In the genomic region with DNA sequence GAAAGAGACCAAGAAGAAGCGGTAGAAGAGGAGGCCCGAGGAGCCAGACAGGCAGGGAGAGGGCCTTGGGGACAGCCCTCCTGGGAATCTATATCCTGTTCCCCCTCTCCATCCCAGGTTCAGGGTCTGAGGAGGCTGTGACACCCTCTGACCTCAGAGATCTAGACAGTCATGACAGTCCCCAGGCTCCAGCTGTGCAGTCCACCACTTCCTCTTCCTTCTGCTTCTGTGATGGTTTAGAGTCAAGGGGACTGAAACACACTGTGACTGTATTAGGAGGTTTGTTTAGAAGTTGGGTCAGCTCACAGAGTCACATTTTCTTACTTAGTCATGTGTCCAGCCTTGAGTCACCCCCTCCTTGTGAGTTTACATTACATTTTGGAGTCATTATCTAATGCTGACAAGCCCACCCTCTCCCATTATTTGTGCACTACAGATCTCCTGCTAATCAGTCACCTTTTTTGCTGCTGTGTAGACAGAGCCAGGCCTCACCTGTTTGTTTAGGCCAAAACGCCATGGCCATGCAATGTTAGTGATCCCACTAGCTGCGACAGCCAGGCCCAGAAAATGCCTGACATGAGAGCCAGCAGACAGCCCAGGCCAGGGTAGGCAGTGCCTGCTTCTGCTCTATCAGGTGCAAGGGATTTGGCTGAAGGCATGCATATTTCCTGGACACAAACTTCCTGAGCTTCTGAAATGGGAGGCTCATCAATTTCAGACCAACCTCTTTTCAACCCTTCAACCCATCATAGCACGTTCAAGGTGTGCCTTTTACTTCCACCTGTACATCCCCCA, we compare ENCODE assay signal across 8 cellular contexts. TPM values are rescaled to one million over a fixed set of nuclear protein-coding genes. Genes with fewer than 3 reads are reported as not detected.
DNase-seq lines count a peak whose midpoint lies in the region; ATAC-seq and TF ChIP-seq lines count a peak whose summit lies in the region.

No MANE protein-coding gene starts in this region.

- H3F3A ChIP-seq in GM23338 (replicated peaks; ENCODE audit: low read depth): no peaks in the 10 kb centered on the region

- H3K4me1 Mint-ChIP-seq in activated naive CD8-positive, alpha-beta T cell (ENCODE audit: low read depth): peaks cover 34% of the 10 kb centered on the region
- H3K4me1 Mint-ChIP-seq in GM23338: peaks cover 18% of the 10 kb centered on the region

- peaks cover 10% of the 10 kb centered on the region for H3K9me3 Mint-ChIP-seq in activated naive CD8-positive, alpha-beta T cell (ENCODE audit: low read depth)
- peaks cover 9% of the 10 kb centered on the region for H3K9me3 Mint-ChIP-seq in GM23338

- H3K36me3 Mint-ChIP-seq in activated naive CD8-positive, alpha-beta T cell: peaks cover 39% of the 10 kb centered on the region
- peaks cover 18% of the 10 kb centered on the region for H3K36me3 Mint-ChIP-seq in GM23338 (ENCODE audit: low read depth)

- H3K36me3 ChIP-seq in GM23338 (ENCODE audit: insufficient read depth): no peaks in the 10 kb centered on the region

- H3K27me3 ChIP-seq in GM23338 (ENCODE audit: insufficient read depth): no peaks in the 10 kb centered on the region

- H3K4me3 ChIP-seq in retinal pigment epithelial cell (ENCODE audit: low read length) (no peak overlapping the region), GM23338 (no peak overlapping the region)

- no peaks in the 10 kb centered on the region for H3K4me1 ChIP-seq in GM23338 (ENCODE audit: insufficient read depth)

- H3K79me2 ChIP-seq in GM23338 (replicated peaks; ENCODE audit: insufficient read depth): peaks cover 59% of the 10 kb centered on the region

- peak; percentile 60 for DNase-seq in EH (ENCODE audit: low read depth)
- DNase-seq in retinal pigment epithelial cell (ENCODE audit: low read depth): peak; percentile 51
- DNase-seq in NCI-H187 treated with DMSO at 0.1 percent for 48 hours (lab: John Stamatoyannopoulos, UW): no peak
- no peak for DNase-seq in NCI-H1694 (lab: John Stamatoyannopoulos, UW)
- DNase-seq in GM23338 (ENCODE audit: low spot score): no peak

- no peaks in the 10 kb centered on the region for H3K9me2 ChIP-seq in GM23338 (ENCODE audit: insufficient read depth)

- H4K20me1 ChIP-seq in GM23338 (replicated peaks; ENCODE audit: insufficient read depth): no peaks in the 10 kb centered on the region

- peak overlapping the region; percentile 28 for H3K27ac Mint-ChIP-seq in activated naive CD8-positive, alpha-beta T cell
- H3K27ac Mint-ChIP-seq in GM23338: no peak overlapping the region

- no peaks in the 10 kb centered on the region for H3K27me3 Mint-ChIP-seq in activated naive CD8-positive, alpha-beta T cell
- H3K27me3 Mint-ChIP-seq in GM23338 (ENCODE audit: insufficient read depth, low read depth, poor library complexity): peaks cover 5% of the 10 kb centered on the region

- ATAC-seq in GM19452 (IDR thresholded peaks at IDR 0.05; ENCODE audit: unreplicated experiment) (peak; percentile 100), HG03432 (IDR thresholded peaks at IDR 0.05; ENCODE audit: unreplicated experiment) (peak; percentile 99), GM23338 (no peak)

- TF ChIP-seq CTCF in retinal pigment epithelial cell (conservative IDR thresholded peaks at IDR 0.05; ENCODE audit: low read depth, low read length): no peak
- no peak for TF ChIP-seq CTCF in GM23338 (conservative IDR thresholded peaks at IDR 0.05; ENCODE audit: low read depth in 2 of 2)

- no peak overlapping the region for H3K27ac ChIP-seq in GM23338 (ENCODE audit: low read depth)

- no peak overlapping the region for H2AFZ ChIP-seq in GM23338

- H3K4me2 ChIP-seq in GM23338: no peak overlapping the region

- no peak overlapping the region for H3K4me3 Mint-ChIP-seq in activated naive CD8-positive, alpha-beta T cell
- no peak overlapping the region; the same call in 2 of the 3 replicates for H3K4me3 Mint-ChIP-seq in GM23338

TF ChIP-seq in GM23338, 12 proteins besides CTCF, POLR2A, EP300 and RAD21 (continues in another document):
- no peak for TF ChIP-seq POLR2AphosphoS5 (IDR thresholded peaks at IDR 0.05; ENCODE audit: low read depth)
- TF ChIP-seq EZH2 (IDR thresholded peaks at IDR 0.05; ENCODE audit: low read depth, unreplicated experiment): no peak
- no peak for TF ChIP-seq NANOG (IDR thresholded peaks at IDR 0.05; ENCODE audit: borderline replicate concordance)
- TF ChIP-seq JUNB (IDR thresholded peaks at IDR 0.05; ENCODE audit: unreplicated experiment): no peak
- TF ChIP-seq STAT1 (IDR thresholded peaks at IDR 0.05; ENCODE audit: unreplicated experiment): no peak
- TF ChIP-seq ZNF114 (CRISPR knock-in tag; IDR thresholded peaks at IDR 0.05): no peak
- TF ChIP-seq, protein P1, sequence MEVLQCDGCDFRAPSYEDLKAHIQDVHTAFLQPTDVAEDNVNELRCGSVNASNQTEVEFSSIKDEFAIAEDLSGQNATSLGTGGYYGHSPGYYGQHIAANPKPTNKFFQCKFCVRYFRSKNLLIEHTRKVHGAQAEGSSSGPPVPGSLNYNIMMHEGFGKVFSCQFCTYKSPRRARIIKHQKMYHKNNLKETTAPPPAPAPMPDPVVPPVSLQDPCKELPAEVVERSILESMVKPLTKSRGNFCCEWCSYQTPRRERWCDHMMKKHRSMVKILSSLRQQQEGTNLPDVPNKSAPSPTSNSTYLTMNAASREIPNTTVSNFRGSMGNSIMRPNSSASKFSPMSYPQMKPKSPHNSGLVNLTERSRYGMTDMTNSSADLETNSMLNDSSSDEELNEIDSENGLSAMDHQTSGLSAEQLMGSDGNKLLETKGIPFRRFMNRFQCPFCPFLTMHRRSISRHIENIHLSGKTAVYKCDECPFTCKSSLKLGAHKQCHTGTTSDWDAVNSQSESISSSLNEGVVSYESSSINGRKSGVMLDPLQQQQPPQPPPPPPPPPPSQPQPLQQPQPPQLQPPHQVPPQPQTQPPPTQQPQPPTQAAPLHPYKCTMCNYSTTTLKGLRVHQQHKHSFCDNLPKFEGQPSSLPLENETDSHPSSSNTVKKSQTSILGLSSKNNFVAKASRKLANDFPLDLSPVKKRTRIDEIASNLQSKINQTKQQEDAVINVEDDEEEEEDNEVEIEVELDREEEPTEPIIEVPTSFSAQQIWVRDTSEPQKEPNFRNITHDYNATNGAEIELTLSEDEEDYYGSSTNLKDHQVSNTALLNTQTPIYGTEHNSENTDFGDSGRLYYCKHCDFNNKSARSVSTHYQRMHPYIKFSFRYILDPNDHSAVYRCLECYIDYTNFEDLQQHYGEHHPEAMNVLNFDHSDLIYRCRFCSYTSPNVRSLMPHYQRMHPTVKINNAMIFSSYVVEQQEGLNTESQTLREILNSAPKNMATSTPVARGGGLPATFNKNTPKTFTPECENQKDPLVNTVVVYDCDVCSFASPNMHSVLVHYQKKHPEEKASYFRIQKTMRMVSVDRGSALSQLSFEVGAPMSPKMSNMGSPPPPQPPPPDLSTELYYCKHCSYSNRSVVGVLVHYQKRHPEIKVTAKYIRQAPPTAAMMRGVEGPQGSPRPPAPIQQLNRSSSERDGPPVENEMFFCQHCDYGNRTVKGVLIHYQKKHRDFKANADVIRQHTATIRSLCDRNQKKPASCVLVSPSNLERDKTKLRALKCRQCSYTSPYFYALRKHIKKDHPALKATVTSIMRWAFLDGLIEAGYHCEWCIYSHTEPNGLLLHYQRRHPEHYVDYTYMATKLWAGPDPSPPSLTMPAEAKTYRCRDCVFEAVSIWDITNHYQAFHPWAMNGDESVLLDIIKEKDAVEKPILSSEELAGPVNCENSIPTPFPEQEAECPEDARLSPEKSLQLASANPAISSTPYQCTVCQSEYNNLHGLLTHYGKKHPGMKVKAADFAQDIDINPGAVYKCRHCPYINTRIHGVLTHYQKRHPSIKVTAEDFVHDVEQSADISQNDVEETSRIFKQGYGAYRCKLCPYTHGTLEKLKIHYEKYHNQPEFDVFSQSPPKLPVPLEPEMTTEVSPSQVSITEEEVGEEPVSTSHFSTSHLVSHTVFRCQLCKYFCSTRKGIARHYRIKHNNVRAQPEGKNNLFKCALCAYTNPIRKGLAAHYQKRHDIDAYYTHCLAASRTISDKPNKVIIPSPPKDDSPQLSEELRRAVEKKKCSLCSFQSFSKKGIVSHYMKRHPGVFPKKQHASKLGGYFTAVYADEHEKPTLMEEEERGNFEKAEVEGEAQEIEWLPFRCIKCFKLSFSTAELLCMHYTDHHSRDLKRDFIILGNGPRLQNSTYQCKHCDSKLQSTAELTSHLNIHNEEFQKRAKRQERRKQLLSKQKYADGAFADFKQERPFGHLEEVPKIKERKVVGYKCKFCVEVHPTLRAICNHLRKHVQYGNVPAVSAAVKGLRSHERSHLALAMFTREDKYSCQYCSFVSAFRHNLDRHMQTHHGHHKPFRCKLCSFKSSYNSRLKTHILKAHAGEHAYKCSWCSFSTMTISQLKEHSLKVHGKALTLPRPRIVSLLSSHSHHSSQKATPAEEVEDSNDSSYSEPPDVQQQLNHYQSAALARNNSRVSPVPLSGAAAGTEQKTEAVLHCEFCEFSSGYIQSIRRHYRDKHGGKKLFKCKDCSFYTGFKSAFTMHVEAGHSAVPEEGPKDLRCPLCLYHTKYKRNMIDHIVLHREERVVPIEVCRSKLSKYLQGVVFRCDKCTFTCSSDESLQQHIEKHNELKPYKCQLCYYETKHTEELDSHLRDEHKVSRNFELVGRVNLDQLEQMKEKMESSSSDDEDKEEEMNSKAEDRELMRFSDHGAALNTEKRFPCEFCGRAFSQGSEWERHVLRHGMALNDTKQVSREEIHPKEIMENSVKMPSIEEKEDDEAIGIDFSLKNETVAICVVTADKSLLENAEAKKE (CRISPR knock-in tag; IDR thresholded peaks at IDR 0.05): no peak

RNA-seq across cellular contexts. Expression of gene MANBA, which starts 26.0 kb away (rescaled TPM):
- total RNA-seq in GM23338 (2014; rRNA removed; shearing (Covaris generic)): 35.7 and 54.3 TPM in 2 replicates
- 13.2 and 13.5 TPM in 2 replicates for polyA plus RNA-seq in GM23338 (2016; fragmentation: Nextera tagmentation; extraction: Ambion mirVana)

Comparison
In these comparisons a context has a peak if more than half of its experiments do, and no peak if none do; other contexts are left out.
1. DNase-seq: peak in EH (single experiment) and retinal pigment epithelial cell (single experiment); none in NCI-H187 treated with DMSO at 0.1 percent for 48 hours (single experiment), NCI-H1694 (single experiment) and GM23338 (single experiment).